ENCODE assay signal across 28 cellular contexts in the genomic region with DNA sequence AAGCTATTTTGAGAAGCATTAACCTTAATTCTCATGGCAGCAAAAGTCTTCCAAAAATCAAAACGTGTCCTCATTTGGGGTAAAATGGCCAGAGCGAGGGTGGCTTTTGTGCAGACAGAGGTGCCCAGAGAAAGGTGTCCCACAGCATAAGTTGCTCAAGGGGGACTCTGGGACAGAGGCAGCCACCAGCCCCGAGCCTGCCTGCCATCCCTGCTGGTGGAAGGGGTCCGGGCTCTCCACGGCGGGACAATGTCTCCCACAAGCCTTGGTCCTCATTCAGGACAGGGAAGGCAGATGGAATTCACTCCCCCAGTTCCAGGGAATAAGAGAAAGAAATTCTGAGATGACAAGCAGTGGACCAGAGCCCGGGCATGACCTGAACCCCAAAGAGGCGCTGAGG. TPM values are rescaled to one million over a fixed set of nuclear protein-coding genes. Genes with fewer than 3 reads are reported as not detected.
DNase-seq lines count a peak whose midpoint lies in the region; ATAC-seq, FAIRE-seq and TF ChIP-seq lines count a peak whose summit lies in the region.
"Had no signal": no experiment of that assay in that cellular context is flagged by ENCODE, and none has a peak within 500 bp of the region (broad histone marks: within the 10 kb centered on the region; RNA-seq: fewer than 3 reads in every experiment).

No MANE protein-coding gene starts in this region.

- H3K9me3 Mint-ChIP-seq in chondrocyte (ENCODE audit: low read depth): peaks cover 12% of the 10 kb centered on the region
- H3K9me3 Mint-ChIP-seq: CD4-positive, alpha-beta T cell had no signal

- H3K14ac ChIP-seq in neuronal stem cell (ENCODE audit: low read length): no peak overlapping the region

- H3K4me1 Mint-ChIP-seq in chondrocyte (ENCODE audit: low read depth): no peaks in the 10 kb centered on the region

- intact Hi-C loops in kidney (cut with DNase I): no loop called here

- peak overlapping the region; percentile 90 for H2AK5ac ChIP-seq in neuronal stem cell (ENCODE audit: low read depth, low read length)

- peak overlapping the region; percentile 90 for H3K18ac ChIP-seq in neuronal stem cell (ENCODE audit: low read length)

- no peaks in the 10 kb centered on the region for H3K79me1 ChIP-seq in neuronal stem cell (ENCODE audit: low read depth, low read length)

- peak overlapping the region; percentile 73 for H2BK120ac ChIP-seq in neuronal stem cell (ENCODE audit: low read depth, low read length)

- H2AFZ ChIP-seq in neuronal stem cell (ENCODE audit: low read length): no peak overlapping the region

- H4K8ac ChIP-seq in neuronal stem cell (ENCODE audit: low read depth, low read length): no peak overlapping the region

- H2BK12ac ChIP-seq in neuronal stem cell (ENCODE audit: low read length): peak overlapping the region; percentile 64

- peaks cover 6% of the 10 kb centered on the region for H3K36me3 Mint-ChIP-seq in chondrocyte (ENCODE audit: low read depth)

- H2BK5ac ChIP-seq in neuronal stem cell (ENCODE audit: low read length): peak overlapping the region; percentile 70

- no peak overlapping the region for H3K4me3 ChIP-seq in kidney (ENCODE audit: low read length in 2 of 2)
- H3K4me3 ChIP-seq in neuronal stem cell (ENCODE audit: low read length in 2 of 2): no peak overlapping the region
- H3K4me3 ChIP-seq: BLaER1, SK-N-MC had no signal

- no peak for TF ChIP-seq CTCF in chondrocyte (IDR thresholded peaks at IDR 0.05)
- TF ChIP-seq CTCF in kidney (IDR thresholded peaks at IDR 0.05; ENCODE audit: borderline replicate concordance, extremely low read depth, insufficient read depth): no peak

- peaks cover 0 to 43% (median 0%) of the 10 kb centered on the region in 3 experiments for H3K27me3 ChIP-seq in neuronal stem cell (ENCODE audit: control insufficient read depth in 3 of 3, insufficient read depth in 3 of 3, low read depth in 1 of 3, low read length in 3 of 3)

- DNase-seq in 8988T (peak; percentile 0), chondrocyte (ENCODE audit: low spot score) (peak; percentile 59), kidney (peak; percentile 42), neuronal stem cell (ENCODE audit: low spot score) (no peak), SW 1271 (lab: John Stamatoyannopoulos, UW) (no peak), SKM-1 treated with dmso at 0.1 percent for 144 hours (lab: John Stamatoyannopoulos, UW; ENCODE audit: unreplicated experiment) (no peak), D341Med (ENCODE audit: low spot score) (no peak)
- DNase-seq: CD4-positive, alpha-beta T cell; Karpas-422; NCI-H1092 treated with DMSO at 0.1 percent for 48 hours; NCI-H1436; NCI-H187; NCI-H2081 treated with DMSO at 0.1 percent for 48 hours; NCI-H2171; NCI-H226; NCI-H510A; NCI-H69; SIG-M5 had no signal

- no peak for ATAC-seq in GM18861 (IDR thresholded peaks at IDR 0.05; ENCODE audit: unreplicated experiment)
- ATAC-seq: HCT116, Panc1 had no signal

- H3K4me2 ChIP-seq in neuronal stem cell (ENCODE audit: insufficient read depth, low read length, poor library complexity, severe bottlenecking): no peak overlapping the region
- H3K4me2 ChIP-seq: BLaER1 had no signal

- no peak for FAIRE-seq in kidney (lab: Jason Lieb, UNC)
- FAIRE-seq: A204.1, G401.6 had no signal

- no peaks in the 10 kb centered on the region for H3K36me3 ChIP-seq in kidney (ENCODE audit: control insufficient read depth in 1 of 2, insufficient read depth in 2 of 2, low read length in 2 of 2)
- H3K36me3 ChIP-seq in neuronal stem cell (replicated peaks in 1 of 2; ENCODE audit: control insufficient read depth in 2 of 2, insufficient read depth in 2 of 2, low read length in 2 of 2): no peaks in the 10 kb centered on the region
- H3K36me3 ChIP-seq: BLaER1 had no signal

- H3K27ac ChIP-seq in kidney (ENCODE audit: low read depth in 2 of 2, low read length in 2 of 2) (no peak overlapping the region), neuronal stem cell (replicated peaks; ENCODE audit: low read length) (peak overlapping the region; percentile 47)
- H3K27ac ChIP-seq: BLaER1, RWPE1, SK-N-MC had no signal

- H3K4me3 Mint-ChIP-seq in chondrocyte (ENCODE audit: unreplicated experiment): no peak overlapping the region
- H3K4me3 Mint-ChIP-seq: CD4-positive, alpha-beta T cell had no signal

- peak overlapping the region; percentile 25 for H3K23ac ChIP-seq in neuronal stem cell (ENCODE audit: low read depth, low read length, poor library complexity)

- H3K4ac ChIP-seq in neuronal stem cell (ENCODE audit: low read length): no peak overlapping the region

- H2BK15ac ChIP-seq in neuronal stem cell (ENCODE audit: low read length): peak overlapping the region; percentile 53

- H3K9me3 ChIP-seq in kidney (ENCODE audit: control insufficient read depth in 1 of 2, low read length in 2 of 2): no peaks in the 10 kb centered on the region
- peaks cover 3 to 7% of the 10 kb centered on the region in 2 donors for H3K9me3 ChIP-seq in neuronal stem cell (replicated peaks in 1 of 2; ENCODE audit: control insufficient read depth in 2 of 2, insufficient read depth in 1 of 2, low read depth in 1 of 2, low read length in 2 of 2)

- no peak overlapping the region for H3K9ac ChIP-seq in kidney (ENCODE audit: low read length in 2 of 2)
- H3K9ac ChIP-seq in neuronal stem cell (ENCODE audit: low read depth, low read length, poor library complexity): no peak overlapping the region
- H3K9ac ChIP-seq: BLaER1 had no signal

- H3K4me1 ChIP-seq in kidney (ENCODE audit: control insufficient read depth in 1 of 2, insufficient read depth in 1 of 2, low read depth in 1 of 2, low read length in 2 of 2) (no peaks in the 10 kb centered on the region), neuronal stem cell (ENCODE audit: control insufficient read depth in 2 of 2, insufficient read depth in 1 of 2, low read depth in 1 of 2, low read length in 2 of 2) (peaks cover 0 to 25% of the 10 kb centered on the region in 2 donors)
- H3K4me1 ChIP-seq: BLaER1 had no signal

- WGBS in neuronal stem cell (ENCODE audit: extremely low coverage in 2 of 2, insufficient read length in 2 of 2, insufficient replicate concordance in 1 of 2), 2 donors: no CpG with 5 or more reads among the region's 8 CpGs

- H3K27ac Mint-ChIP-seq in chondrocyte (ENCODE audit: unreplicated experiment): no peak overlapping the region
- H3K27ac Mint-ChIP-seq: CD4-positive, alpha-beta T cell had no signal

- H4K91ac ChIP-seq in neuronal stem cell (ENCODE audit: low read depth, low read length, poor library complexity): no peak overlapping the region

- H3K27me3 Mint-ChIP-seq in chondrocyte (ENCODE audit: low read depth): peaks cover 29% of the 10 kb centered on the region

RNA-seq across cellular contexts. Expression of a gene that starts 12.6 kb away (rescaled TPM):
- 1.1 to 4.1 TPM (median 2.0 TPM) in 3 replicates for total RNA-seq in chondrocyte
- 39.3 TPM for total RNA-seq in kidney
- polyA plus RNA-seq in kidney (ENCODE audit: insufficient read depth, low read depth, low replicate concordance): 15.5 TPM
- polyA plus RNA-seq in neuronal stem cell (2013, experiment 1 of 2): 1.5 TPM
- 1.4 TPM for polyA plus RNA-seq in neuronal stem cell (2013, experiment 2 of 2)
- total RNA-seq: OCI-LY7 had no signal
- polyA plus RNA-seq: AG04450 had no signal

Comparison
In these comparisons a context has a peak if more than half of its experiments do, and no peak if none do; other contexts are left out.
1. DNase-seq: peak in 8988T (single experiment), chondrocyte (single experiment) and kidney (single experiment); none in neuronal stem cell (single experiment), SW 1271 (0 of 2), SKM-1 treated with dmso at 0.1 percent for 144 hours (single experiment) and D341Med (single experiment).